In the genomic region with DNA sequence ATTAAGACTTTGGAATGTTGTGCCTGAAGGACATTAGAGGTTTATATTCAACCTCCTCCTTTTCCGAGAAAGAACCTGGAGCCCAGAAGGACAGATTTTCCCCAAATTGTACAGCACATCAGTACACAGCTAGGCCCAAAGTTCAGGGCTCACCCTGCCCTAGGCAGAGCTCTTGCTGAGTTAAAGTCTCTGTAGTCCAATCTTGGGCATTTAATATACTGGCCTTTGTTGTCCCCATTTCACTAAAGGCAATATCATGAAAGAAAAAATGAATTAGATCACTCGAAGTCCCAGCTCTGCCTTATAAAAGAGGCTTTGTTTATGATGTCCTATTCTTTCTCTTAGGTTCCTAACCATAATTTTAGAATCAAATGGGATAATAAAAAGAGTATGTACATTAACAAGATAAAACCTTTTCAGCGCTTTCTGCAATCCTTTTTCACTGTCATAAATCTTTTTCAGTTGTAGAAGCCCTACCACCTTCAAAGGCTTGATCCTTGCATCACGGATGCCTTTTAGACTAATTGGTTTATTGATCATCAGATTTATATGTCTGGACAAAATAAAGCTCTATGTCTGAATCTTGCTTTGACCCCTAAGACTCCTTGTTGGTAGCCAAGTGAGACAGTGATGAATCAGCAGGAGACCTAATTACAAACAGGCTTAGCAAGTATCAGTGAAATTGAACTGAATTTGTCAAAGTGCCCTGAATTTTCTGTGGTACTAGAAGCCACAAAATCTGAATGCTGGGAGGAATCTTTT, we compare ENCODE assay signal across 1 cellular context.
TF ChIP-seq lines count a peak whose summit lies in the region.

No MANE protein-coding gene starts in this region.

TF ChIP-seq in IMR-90, 13 proteins besides CTCF, POLR2A, EP300 and RAD21:
- TF ChIP-seq CEBPB (IDR thresholded peaks at IDR 0.05; ENCODE audit: low read depth, low read length) = no peak
- no peak for TF ChIP-seq MAFK (IDR thresholded peaks at IDR 0.05; ENCODE audit: low read depth, low read length)
- no peak for TF ChIP-seq CHD1 (IDR thresholded peaks at IDR 0.05; ENCODE audit: low read depth, low read length)
- TF ChIP-seq, protein P1, sequence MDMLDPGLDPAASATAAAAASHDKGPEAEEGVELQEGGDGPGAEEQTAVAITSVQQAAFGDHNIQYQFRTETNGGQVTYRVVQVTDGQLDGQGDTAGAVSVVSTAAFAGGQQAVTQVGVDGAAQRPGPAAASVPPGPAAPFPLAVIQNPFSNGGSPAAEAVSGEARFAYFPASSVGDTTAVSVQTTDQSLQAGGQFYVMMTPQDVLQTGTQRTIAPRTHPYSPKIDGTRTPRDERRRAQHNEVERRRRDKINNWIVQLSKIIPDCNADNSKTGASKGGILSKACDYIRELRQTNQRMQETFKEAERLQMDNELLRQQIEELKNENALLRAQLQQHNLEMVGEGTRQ (IDR thresholded peaks at IDR 0.05; ENCODE audit: low read depth, low read length) = no peak
- TF ChIP-seq, protein P2, sequence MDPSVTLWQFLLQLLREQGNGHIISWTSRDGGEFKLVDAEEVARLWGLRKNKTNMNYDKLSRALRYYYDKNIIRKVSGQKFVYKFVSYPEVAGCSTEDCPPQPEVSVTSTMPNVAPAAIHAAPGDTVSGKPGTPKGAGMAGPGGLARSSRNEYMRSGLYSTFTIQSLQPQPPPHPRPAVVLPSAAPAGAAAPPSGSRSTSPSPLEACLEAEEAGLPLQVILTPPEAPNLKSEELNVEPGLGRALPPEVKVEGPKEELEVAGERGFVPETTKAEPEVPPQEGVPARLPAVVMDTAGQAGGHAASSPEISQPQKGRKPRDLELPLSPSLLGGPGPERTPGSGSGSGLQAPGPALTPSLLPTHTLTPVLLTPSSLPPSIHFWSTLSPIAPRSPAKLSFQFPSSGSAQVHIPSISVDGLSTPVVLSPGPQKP (IDR thresholded peaks at IDR 0.05; ENCODE audit: borderline replicate concordance, low read depth, low read length) = no peak
